ENCODE assay signal across 8 cellular contexts in the genomic region with DNA sequence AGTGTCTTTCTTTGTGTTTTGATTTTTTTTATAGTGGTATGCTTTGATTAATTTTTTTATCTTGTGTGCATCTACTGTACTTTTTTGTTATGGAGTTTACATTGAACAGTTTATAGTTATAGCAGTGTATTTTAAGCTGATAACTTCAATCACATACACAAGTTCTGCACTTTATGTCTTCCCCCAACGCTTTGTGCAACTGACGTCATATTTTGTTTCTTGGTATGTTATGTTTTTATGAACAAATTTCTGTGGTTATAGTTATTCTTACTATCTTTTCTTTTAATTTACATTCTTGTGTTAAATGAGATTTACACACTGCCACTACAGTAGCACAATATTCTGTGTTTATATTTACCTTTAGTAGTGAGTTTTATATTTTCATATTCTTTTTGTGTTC.
"Had no signal": no experiment of that assay in that cellular context is flagged by ENCODE, and none has a peak within 500 bp of the region (broad histone marks: within the 10 kb centered on the region; RNA-seq: fewer than 3 reads in every experiment).

No MANE protein-coding gene starts in this region.

- DNase-seq: GDM1, GF-D8 had no signal

- H3K4me3 ChIP-seq: GM12878 had no signal

- ATAC-seq: GM12878 had no signal

- FAIRE-seq: G401.6, GM12878, GM12891, GM12892, GM18507, GM19239 had no signal
